Comparison of ENCODE assay signal across 18 cellular contexts in the genomic region with DNA sequence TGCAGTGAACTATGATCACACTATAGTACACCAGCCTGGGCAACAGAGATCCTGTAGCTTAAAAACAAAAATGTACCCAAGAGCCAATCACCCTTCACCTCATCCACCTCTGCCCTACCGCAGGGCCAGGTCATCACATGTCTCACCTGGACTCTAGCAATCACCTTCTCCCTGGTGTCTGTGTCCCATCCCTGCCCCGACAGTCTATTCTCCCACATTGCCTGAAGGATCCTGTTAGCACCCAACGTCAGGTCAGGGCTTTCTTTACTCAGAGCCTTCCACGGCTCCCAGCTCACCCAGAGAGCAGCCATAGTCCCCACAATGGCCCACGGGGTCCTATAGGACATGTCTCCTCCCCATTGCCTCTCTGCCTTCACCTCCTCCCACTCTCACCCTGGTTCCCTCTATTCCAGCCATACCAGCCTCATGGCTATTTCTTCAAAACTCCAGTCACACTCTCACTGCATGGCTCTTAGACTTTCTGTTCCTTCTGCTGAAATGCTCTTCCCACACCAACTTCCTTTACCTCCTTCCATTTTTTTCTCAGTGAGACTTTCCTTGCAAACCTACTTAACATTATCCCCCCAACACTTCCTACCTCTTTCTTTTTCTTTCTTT. TPM values are rescaled to one million over a fixed set of nuclear protein-coding genes. Genes with fewer than 3 reads are reported as not detected.
DNase-seq lines count a peak whose midpoint lies in the region; ATAC-seq and TF ChIP-seq lines count a peak whose summit lies in the region.
"Had no signal": no experiment of that assay in that cellular context is flagged by ENCODE, and none has a peak within 500 bp of the region (broad histone marks: within the 10 kb centered on the region; RNA-seq: fewer than 3 reads in every experiment).

No MANE protein-coding gene starts in this region.

- no peak overlapping the region for H4K8ac ChIP-seq in mesendoderm (ENCODE audit: low read depth, low read length)

- no peak overlapping the region for H2BK120ac ChIP-seq in mesendoderm (ENCODE audit: low read depth, low read length)

- no peaks in the 10 kb centered on the region for H3K9me3 Mint-ChIP-seq in activated T-cell treated with anti-CD3 and anti-CD28 coated beads, Interleukin-2, amount 50 U/mL, for 4 hours
- no peaks in the 10 kb centered on the region for H3K9me3 Mint-ChIP-seq in activated T-cell treated with anti-CD3 and anti-CD28 coated beads, Interleukin-2, amount 50 U/mL, for 72 hours
- H3K9me3 Mint-ChIP-seq in chondrocyte (ENCODE audit: low read depth): no peaks in the 10 kb centered on the region
- H3K9me3 Mint-ChIP-seq: CD8-positive, alpha-beta T cell; HFFc6 had no signal

- ATAC-seq in activated T-cell treated with anti-CD3 and anti-CD28 coated beads, Interleukin-2, amount 50 U/mL, for 4 hours: no peak
- no peak for ATAC-seq in activated T-cell treated with anti-CD3 and anti-CD28 coated beads, Interleukin-2, amount 50 U/mL, for 72 hours (replicated peaks in 1 of 2)
- peak; percentile 59 for ATAC-seq in upper lobe of right lung
- no peak for ATAC-seq in GM19328 (IDR thresholded peaks at IDR 0.05; ENCODE audit: unreplicated experiment)
- no peak for ATAC-seq in body of pancreas
- ATAC-seq: CD8-positive, alpha-beta T cell had no signal

- peaks cover 5% of the 10 kb centered on the region for H3K27me3 Mint-ChIP-seq in activated T-cell treated with anti-CD3 and anti-CD28 coated beads, Interleukin-2, amount 50 U/mL, for 4 hours (ENCODE audit: low read depth)
- peaks cover 14% of the 10 kb centered on the region for H3K27me3 Mint-ChIP-seq in activated T-cell treated with anti-CD3 and anti-CD28 coated beads, Interleukin-2, amount 50 U/mL, for 72 hours (ENCODE audit: low read depth)
- H3K27me3 Mint-ChIP-seq in chondrocyte (ENCODE audit: low read depth): peaks cover 14% of the 10 kb centered on the region
- H3K27me3 Mint-ChIP-seq: B cell had no signal

- no peak overlapping the region for H3K23ac ChIP-seq in mesendoderm (ENCODE audit: low read length)

- intact Hi-C loops in upper lobe of right lung (cut with DNase I): no loop called here
- intact Hi-C loops in body of pancreas (cut with DNase I): no loop called here

- no peak overlapping the region for H2BK15ac ChIP-seq in mesendoderm (replicated peaks; ENCODE audit: low read depth)

- H3K4ac ChIP-seq in mesendoderm (ENCODE audit: low read depth, low read length): no peak overlapping the region

- no CpG with 5 or more reads among the region's 5 CpGs for WGBS in mesendoderm (ENCODE audit: extremely low coverage, insufficient coverage, low lambda C conversion rate)
- 48 to 68% methylated on average over 5 of the region's 5 CpGs for WGBS in body of pancreas, 2 donors

- no peaks in the 10 kb centered on the region for H3K79me2 ChIP-seq in mesendoderm (ENCODE audit: control insufficient read depth, insufficient read depth, low read length)

- H3K9ac ChIP-seq in mesendoderm (ENCODE audit: low read length): no peak overlapping the region

- TF ChIP-seq CTCF in chondrocyte (IDR thresholded peaks at IDR 0.05) (no peak), upper lobe of right lung (IDR thresholded peaks at IDR 0.05) (no peak), body of pancreas (IDR thresholded peaks at IDR 0.05) (no peak)

- H3K9me3 ChIP-seq in upper lobe of right lung (no peaks in the 10 kb centered on the region), body of pancreas (no peaks in the 10 kb centered on the region)

- H3K56ac ChIP-seq in mesendoderm (ENCODE audit: low read length): no peak overlapping the region

- H3K4me3 ChIP-seq in mesendoderm (ENCODE audit: low read length): no peak overlapping the region
- no peak overlapping the region for H3K4me3 ChIP-seq in upper lobe of right lung
- no peak overlapping the region for H3K4me3 ChIP-seq in body of pancreas

- H2BK5ac ChIP-seq in mesendoderm (ENCODE audit: low read length): no peak overlapping the region

- H4K5ac ChIP-seq in mesendoderm (ENCODE audit: low read length): no peak overlapping the region

- H3K4me3 Mint-ChIP-seq in activated T-cell treated with anti-CD3 and anti-CD28 coated beads, Interleukin-2, amount 50 U/mL, for 4 hours: peak overlapping the region; percentile 3
- H3K4me3 Mint-ChIP-seq in activated T-cell treated with anti-CD3 and anti-CD28 coated beads, Interleukin-2, amount 50 U/mL, for 72 hours: no peak overlapping the region
- no peak overlapping the region for H3K4me3 Mint-ChIP-seq in chondrocyte (ENCODE audit: unreplicated experiment)
- H3K4me3 Mint-ChIP-seq: CD8-positive, alpha-beta T cell had no signal

- H3K27ac Mint-ChIP-seq in activated T-cell treated with anti-CD3 and anti-CD28 coated beads, Interleukin-2, amount 50 U/mL, for 72 hours: no peak overlapping the region
- H3K27ac Mint-ChIP-seq in chondrocyte (ENCODE audit: unreplicated experiment): no peak overlapping the region
- H3K27ac Mint-ChIP-seq: B cell; CD8-positive, alpha-beta T cell; HFFc6 had no signal

- no peaks in the 10 kb centered on the region for H3K79me1 ChIP-seq in mesendoderm (ENCODE audit: low read length)

- H3K18ac ChIP-seq in mesendoderm (ENCODE audit: low read length): no peak overlapping the region

- H3K36me3 Mint-ChIP-seq in activated T-cell treated with anti-CD3 and anti-CD28 coated beads, Interleukin-2, amount 50 U/mL, for 4 hours (ENCODE audit: insufficient read depth): no peaks in the 10 kb centered on the region
- H3K36me3 Mint-ChIP-seq in activated T-cell treated with anti-CD3 and anti-CD28 coated beads, Interleukin-2, amount 50 U/mL, for 72 hours (ENCODE audit: insufficient read depth in 2 of 2): no peaks in the 10 kb centered on the region
- H3K36me3 Mint-ChIP-seq in chondrocyte (ENCODE audit: low read depth): no peaks in the 10 kb centered on the region
- H3K36me3 Mint-ChIP-seq: CD8-positive, alpha-beta T cell had no signal

- peak overlapping the region; percentile 51 for H2AK5ac ChIP-seq in mesendoderm (ENCODE audit: low read length)

- no peak overlapping the region for H3K27ac ChIP-seq in mesendoderm (ENCODE audit: low read depth, low read length)
- no peak overlapping the region for H3K27ac ChIP-seq in upper lobe of right lung
- no peak overlapping the region for H3K27ac ChIP-seq in body of pancreas
- H3K27ac ChIP-seq: 22Rv1 had no signal

- no peaks in the 10 kb centered on the region for H3K4me1 ChIP-seq in mesendoderm (ENCODE audit: control insufficient read depth, low read depth, low read length)
- no peaks in the 10 kb centered on the region for H3K4me1 ChIP-seq in upper lobe of right lung
- H3K4me1 ChIP-seq in body of pancreas: no peaks in the 10 kb centered on the region

- H3K27me3 ChIP-seq in mesendoderm (ENCODE audit: insufficient read depth, low read length, poor library complexity): no peaks in the 10 kb centered on the region
- H3K27me3 ChIP-seq in upper lobe of right lung: no peaks in the 10 kb centered on the region
- H3K27me3 ChIP-seq in body of pancreas: no peaks in the 10 kb centered on the region

- H3K4me1 Mint-ChIP-seq in activated T-cell treated with anti-CD3 and anti-CD28 coated beads, Interleukin-2, amount 50 U/mL, for 4 hours (ENCODE audit: low read depth): no peaks in the 10 kb centered on the region
- no peaks in the 10 kb centered on the region for H3K4me1 Mint-ChIP-seq in activated T-cell treated with anti-CD3 and anti-CD28 coated beads, Interleukin-2, amount 50 U/mL, for 72 hours (ENCODE audit: low read depth)
- peaks cover 15% of the 10 kb centered on the region for H3K4me1 Mint-ChIP-seq in chondrocyte (ENCODE audit: low read depth)

- DNase-seq in activated T-cell treated with anti-CD3 and anti-CD28 coated beads, Interleukin-2, amount 50 U/mL, for 4 hours: no peak
- no peak for DNase-seq in activated T-cell treated with anti-CD3 and anti-CD28 coated beads, Interleukin-2, amount 50 U/mL, for 72 hours
- DNase-seq in chondrocyte (ENCODE audit: low spot score) (peak; percentile 41), mesendoderm (no peak), upper lobe of right lung (no peak), cerebellum (ENCODE audit: low spot score) (no peak), body of pancreas (no peak)
- DNase-seq: CD8-positive, alpha-beta T cell; H7; NCI-H1436; NCI-H1930; NCI-H2171 treated with DMSO at 0.1 percent for 48 hours; NCI-H446 treated with DMSO at 0.1 percent for 48 hours; Right ventricle myocardium superior had no signal

- H3K36me3 ChIP-seq in mesendoderm (ENCODE audit: control insufficient read depth, insufficient read depth, low read length) (no peaks in the 10 kb centered on the region), upper lobe of right lung (no peaks in the 10 kb centered on the region), body of pancreas (replicated peaks in 1 of 2; ENCODE audit: insufficient read depth in 1 of 2, low read depth in 2 of 2) (no peaks in the 10 kb centered on the region)

- no peak overlapping the region for H3K4me2 ChIP-seq in mesendoderm (ENCODE audit: low read length)

- no peak for TF ChIP-seq POLR2A in body of pancreas (IDR thresholded peaks at IDR 0.05)

RNA-seq across cellular contexts. Expression of gene ARFGEF2, which starts 22.5 kb away (rescaled TPM):
- 10 to 100 TPM; 27.8 to 31.6 (median 28.3) TPM for total RNA-seq in activated T-cell treated with anti-CD3 and anti-CD28 coated beads, Interleukin-2, amount 50 U/mL, for 4 hours
- total RNA-seq in activated T-cell treated with anti-CD3 and anti-CD28 coated beads, Interleukin-2, amount 50 U/mL, for 72 hours: 10 to 100 TPM; 23.3 to 23.6 TPM
- 29.2 to 31.8 TPM (median 30.0 TPM) in 3 replicates for total RNA-seq in chondrocyte
- 9.4 TPM for polyA plus RNA-seq in mesendoderm (2013, experiment 1 of 2)
- 9.0 TPM for polyA plus RNA-seq in mesendoderm (2013, experiment 2 of 2)
- total RNA-seq in upper lobe of right lung: 37.9 TPM
- 27.9 TPM for total RNA-seq in cerebellum
- total RNA-seq in body of pancreas: 10 to 100 TPM; 17.5 to 26.5 TPM
